ENCODE assay signal across 11 cellular contexts in genomic region chr16:76246587-76246986, GRCh38. TPM values are rescaled to one million over a fixed set of nuclear protein-coding genes. Genes with fewer than 3 reads are reported as not detected.
"Had no signal": no experiment of that assay in that cellular context is flagged by ENCODE, and none has a peak within 500 bp of the region (broad histone marks: within the 10 kb centered on the region; RNA-seq: fewer than 3 reads in every experiment).

No MANE protein-coding gene starts in this region.

- H3K4me3 ChIP-seq: GM23248, GM23338, HAP-1 had no signal

- H3K9me3 ChIP-seq: HAP-1 had no signal

- H3K4me1 ChIP-seq: HAP-1 had no signal

- H2AFZ ChIP-seq: GM23248, GM23338 had no signal

- ATAC-seq: GM23338, HCT116 had no signal

- FAIRE-seq: H1, H54 had no signal

- H3K9ac ChIP-seq: GM23248 had no signal

- H3K36me3 ChIP-seq: HAP-1 had no signal

- H3K27ac ChIP-seq: GM23248 had no signal

- DNase-seq: GM23248, GOT3, H7, H9, HCEC 1CT, HFFc6 had no signal

- H3K4me2 ChIP-seq: GM23338 had no signal

RNA-seq across cellular contexts. Expression of gene CNTNAP4, which starts 30.6 kb away (rescaled TPM):
- total RNA-seq: GM23248, GM23338, H1, H9, HFFc6 had no signal
- polyA plus RNA-seq: GM23248, GM23338, H1 had no signal
